In the genomic region with DNA sequence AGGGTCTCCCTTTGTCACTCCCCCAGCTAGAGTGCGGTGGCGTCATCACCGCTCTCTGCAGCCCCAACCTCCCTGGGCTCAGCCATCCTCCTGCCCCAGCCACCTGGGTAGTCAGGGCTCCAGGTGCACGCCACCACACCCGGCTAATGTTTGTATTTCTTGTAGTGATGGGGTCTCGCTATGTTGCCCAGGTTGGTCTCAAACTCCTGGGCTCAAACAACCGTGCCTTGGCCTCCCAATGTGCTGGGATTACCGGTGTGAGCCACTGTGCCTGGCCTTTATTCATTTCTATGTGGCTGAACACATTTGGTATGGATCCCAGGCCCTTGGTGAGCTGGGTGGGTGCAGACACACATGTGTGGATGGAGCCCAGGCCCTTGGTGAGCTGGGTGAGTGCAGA, we compare ENCODE assay signal across 18 cellular contexts. TPM values are rescaled to one million over a fixed set of nuclear protein-coding genes. Genes with fewer than 3 reads are reported as not detected.
DNase-seq lines count a peak whose midpoint lies in the region; ATAC-seq and TF ChIP-seq lines count a peak whose summit lies in the region.
"Had no signal": no experiment of that assay in that cellular context is flagged by ENCODE, and none has a peak within 500 bp of the region (broad histone marks: within the 10 kb centered on the region; RNA-seq: fewer than 3 reads in every experiment).

No MANE protein-coding gene starts in this region.

- no peaks in the 10 kb centered on the region for H3K9me2 ChIP-seq in GM23338 (ENCODE audit: insufficient read depth)
- H3K9me2 ChIP-seq: SK-N-SH had no signal

- no peaks in the 10 kb centered on the region for H3K79me2 ChIP-seq in GM23338 (replicated peaks; ENCODE audit: insufficient read depth)

- no peak overlapping the region for H3K4me3 Mint-ChIP-seq in GM23338
- peak overlapping the region; percentile 12 for H3K4me3 Mint-ChIP-seq in endodermal cell
- H3K4me3 Mint-ChIP-seq in progenitor cell of endocrine pancreas (ENCODE audit: low read depth) = no peak overlapping the region

- H3K27ac ChIP-seq in GM23338 (ENCODE audit: low read depth) (no peak overlapping the region), angular gyrus (ENCODE audit: low read depth, low read length) (peak overlapping the region; percentile 86), endodermal cell (ENCODE audit: low read depth, low read length) (no peak overlapping the region)
- H3K27ac ChIP-seq: KMS-11 had no signal

- H4K20me1 ChIP-seq in GM23338 (replicated peaks; ENCODE audit: insufficient read depth) = no peaks in the 10 kb centered on the region

- no peaks in the 10 kb centered on the region for H3K4me1 Mint-ChIP-seq in GM23338
- H3K4me1 Mint-ChIP-seq in endodermal cell = peaks cover 9% of the 10 kb centered on the region
- H3K4me1 Mint-ChIP-seq in progenitor cell of endocrine pancreas (ENCODE audit: low read depth) = peaks cover 2% of the 10 kb centered on the region
- H3K4me1 Mint-ChIP-seq: CD14-positive monocyte had no signal

- no peak for TF ChIP-seq CTCF in GM23338 (conservative IDR thresholded peaks at IDR 0.05; ENCODE audit: low read depth in 2 of 2)
- TF ChIP-seq CTCF in endodermal cell (conservative IDR thresholded peaks at IDR 0.05) = no peak
- no peak for TF ChIP-seq CTCF in progenitor cell of endocrine pancreas (IDR thresholded peaks at IDR 0.05; ENCODE audit: unreplicated experiment)

- H3K27me3 Mint-ChIP-seq in GM23338 (ENCODE audit: insufficient read depth, low read depth, poor library complexity) (peaks cover 4% of the 10 kb centered on the region), endodermal cell (ENCODE audit: insufficient read depth) (no peaks in the 10 kb centered on the region), progenitor cell of endocrine pancreas (peaks cover 21% of the 10 kb centered on the region)

- no peak overlapping the region for H3K4me3 ChIP-seq in GM23338
- no peak overlapping the region for H3K4me3 ChIP-seq in endodermal cell (ENCODE audit: low read length)

- no peaks in the 10 kb centered on the region for H3K9me3 Mint-ChIP-seq in GM23338
- no peaks in the 10 kb centered on the region for H3K9me3 Mint-ChIP-seq in endodermal cell
- no peaks in the 10 kb centered on the region for H3K9me3 Mint-ChIP-seq in progenitor cell of endocrine pancreas (ENCODE audit: low read depth)
- H3K9me3 Mint-ChIP-seq: CD14-positive monocyte had no signal

- H3K36me3 Mint-ChIP-seq in GM23338 (ENCODE audit: low read depth) (no peaks in the 10 kb centered on the region), endodermal cell (ENCODE audit: low read depth) (no peaks in the 10 kb centered on the region), progenitor cell of endocrine pancreas (ENCODE audit: insufficient read depth) (no peaks in the 10 kb centered on the region)
- H3K36me3 Mint-ChIP-seq: CD14-positive monocyte had no signal

- no peak overlapping the region for H3K4me2 ChIP-seq in GM23338
- H3K4me2 ChIP-seq: KMS-11 had no signal

- 95 to 98% methylated on average over 5 to 8 of the region's 8 CpGs for WGBS in endodermal cell (ENCODE audit: insufficient coverage in 1 of 2, insufficient read length in 1 of 2), 2 experiments

- no peak overlapping the region for H3K9ac ChIP-seq in endodermal cell (ENCODE audit: extremely low read depth, low read length, poor library complexity, severe bottlenecking)
- H3K9ac ChIP-seq: KMS-11, SK-N-SH had no signal

- H2AFZ ChIP-seq in GM23338 = no peak overlapping the region

- H3K36me3 ChIP-seq in GM23338 (ENCODE audit: insufficient read depth) (no peaks in the 10 kb centered on the region), endodermal cell (ENCODE audit: control insufficient read depth, insufficient read depth, low read length) (no peaks in the 10 kb centered on the region)

- no peaks in the 10 kb centered on the region for H3K9me3 ChIP-seq in endodermal cell (ENCODE audit: control insufficient read depth, low read length)
- H3K9me3 ChIP-seq: SK-N-SH had no signal

- no peak for ATAC-seq in GM23338

- peak overlapping the region; percentile 78; the same call in 1 of the 2 replicates for H3K27ac Mint-ChIP-seq in GM23338
- peak overlapping the region; percentile 79 for H3K27ac Mint-ChIP-seq in endodermal cell
- H3K27ac Mint-ChIP-seq in progenitor cell of endocrine pancreas = peak overlapping the region; percentile 69
- H3K27ac Mint-ChIP-seq: CD14-positive monocyte had no signal

- no peaks in the 10 kb centered on the region for H3F3A ChIP-seq in GM23338 (replicated peaks; ENCODE audit: low read depth)

- no peak for DNase-seq in GM23338 (ENCODE audit: low spot score)
- DNase-seq in endodermal cell = no peak
- no peak for DNase-seq in progenitor cell of endocrine pancreas (ENCODE audit: low spot score, unreplicated experiment)
- DNase-seq in T-helper 2 cell = no peak
- DNase-seq in activated CD4-positive, alpha-beta T cell treated with anti-CD3 and anti-CD28 coated beads, Interleukin-2, amount 50 U/mL, for 48 hours = no peak
- DNase-seq in AML-193 (lab: John Stamatoyannopoulos, UW) = no peak
- DNase-seq: NCI-H187; NCI-H2107; NCI-H510A; NCI-H748 treated with DMSO at 0.1 percent for 48 hours; NK-92 treated with Interleukin-12 subunit alpha and Interleukin-12 subunit beta, amount 100 ng/mL, for 24 hours; SHP77; SK-N-SH had no signal

- H3K4me1 ChIP-seq in GM23338 (ENCODE audit: insufficient read depth) (no peaks in the 10 kb centered on the region), endodermal cell (ENCODE audit: control insufficient read depth, insufficient read depth, low read length) (no peaks in the 10 kb centered on the region)

- H3K27me3 ChIP-seq in GM23338 (ENCODE audit: insufficient read depth) (no peaks in the 10 kb centered on the region), endodermal cell (ENCODE audit: control insufficient read depth, insufficient read depth, low read length, poor library complexity, severe bottlenecking) (no peaks in the 10 kb centered on the region)

TF ChIP-seq in GM23338, 12 proteins besides CTCF, POLR2A, EP300 and RAD21 (continues in another document):
- TF ChIP-seq JUNB (IDR thresholded peaks at IDR 0.05; ENCODE audit: unreplicated experiment) (no peak), NANOG (IDR thresholded peaks at IDR 0.05; ENCODE audit: borderline replicate concordance) (no peak), EZH2 (IDR thresholded peaks at IDR 0.05; ENCODE audit: low read depth, unreplicated experiment) (no peak), CREB1 (CRISPR knock-in tag; IDR thresholded peaks at IDR 0.05; ENCODE audit: low read depth) (no peak), STAT1 (IDR thresholded peaks at IDR 0.05; ENCODE audit: unreplicated experiment) (no peak)
- TF ChIP-seq, protein P1, sequence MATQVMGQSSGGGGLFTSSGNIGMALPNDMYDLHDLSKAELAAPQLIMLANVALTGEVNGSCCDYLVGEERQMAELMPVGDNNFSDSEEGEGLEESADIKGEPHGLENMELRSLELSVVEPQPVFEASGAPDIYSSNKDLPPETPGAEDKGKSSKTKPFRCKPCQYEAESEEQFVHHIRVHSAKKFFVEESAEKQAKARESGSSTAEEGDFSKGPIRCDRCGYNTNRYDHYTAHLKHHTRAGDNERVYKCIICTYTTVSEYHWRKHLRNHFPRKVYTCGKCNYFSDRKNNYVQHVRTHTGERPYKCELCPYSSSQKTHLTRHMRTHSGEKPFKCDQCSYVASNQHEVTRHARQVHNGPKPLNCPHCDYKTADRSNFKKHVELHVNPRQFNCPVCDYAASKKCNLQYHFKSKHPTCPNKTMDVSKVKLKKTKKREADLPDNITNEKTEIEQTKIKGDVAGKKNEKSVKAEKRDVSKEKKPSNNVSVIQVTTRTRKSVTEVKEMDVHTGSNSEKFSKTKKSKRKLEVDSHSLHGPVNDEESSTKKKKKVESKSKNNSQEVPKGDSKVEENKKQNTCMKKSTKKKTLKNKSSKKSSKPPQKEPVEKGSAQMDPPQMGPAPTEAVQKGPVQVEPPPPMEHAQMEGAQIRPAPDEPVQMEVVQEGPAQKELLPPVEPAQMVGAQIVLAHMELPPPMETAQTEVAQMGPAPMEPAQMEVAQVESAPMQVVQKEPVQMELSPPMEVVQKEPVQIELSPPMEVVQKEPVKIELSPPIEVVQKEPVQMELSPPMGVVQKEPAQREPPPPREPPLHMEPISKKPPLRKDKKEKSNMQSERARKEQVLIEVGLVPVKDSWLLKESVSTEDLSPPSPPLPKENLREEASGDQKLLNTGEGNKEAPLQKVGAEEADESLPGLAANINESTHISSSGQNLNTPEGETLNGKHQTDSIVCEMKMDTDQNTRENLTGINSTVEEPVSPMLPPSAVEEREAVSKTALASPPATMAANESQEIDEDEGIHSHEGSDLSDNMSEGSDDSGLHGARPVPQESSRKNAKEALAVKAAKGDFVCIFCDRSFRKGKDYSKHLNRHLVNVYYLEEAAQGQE (IDR thresholded peaks at IDR 0.05; ENCODE audit: unreplicated experiment) = no peak
- TF ChIP-seq, protein P2, sequence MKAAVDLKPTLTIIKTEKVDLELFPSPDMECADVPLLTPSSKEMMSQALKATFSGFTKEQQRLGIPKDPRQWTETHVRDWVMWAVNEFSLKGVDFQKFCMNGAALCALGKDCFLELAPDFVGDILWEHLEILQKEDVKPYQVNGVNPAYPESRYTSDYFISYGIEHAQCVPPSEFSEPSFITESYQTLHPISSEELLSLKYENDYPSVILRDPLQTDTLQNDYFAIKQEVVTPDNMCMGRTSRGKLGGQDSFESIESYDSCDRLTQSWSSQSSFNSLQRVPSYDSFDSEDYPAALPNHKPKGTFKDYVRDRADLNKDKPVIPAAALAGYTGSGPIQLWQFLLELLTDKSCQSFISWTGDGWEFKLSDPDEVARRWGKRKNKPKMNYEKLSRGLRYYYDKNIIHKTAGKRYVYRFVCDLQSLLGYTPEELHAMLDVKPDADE (IDR thresholded peaks at IDR 0.05) = no peak

RNA-seq across cellular contexts. Expression of a gene that starts 36.9 kb away (rescaled TPM):
- total RNA-seq in GM23338 (2014; rRNA removed; shearing (Covaris generic)) = 17.2 and 26.2 TPM in 2 replicates
- polyA plus RNA-seq in GM23338 (2016; fragmentation: Nextera tagmentation; extraction: Ambion mirVana) = 5.7 and 6.7 TPM in 2 replicates
- total RNA-seq in endodermal cell = 1 to 10 TPM in 1 of 2 donors, under 1 TPM in 1; 0.69 to 5.1 TPM
- polyA plus RNA-seq in endodermal cell (2013, experiment 1 of 2) = 8.9 TPM
- 9.2 TPM for polyA plus RNA-seq in endodermal cell (2013, experiment 2 of 2)
- total RNA-seq in progenitor cell of endocrine pancreas = 6.7 and 7.1 TPM in 2 replicates
- total RNA-seq: M059J had no signal
- polyA plus RNA-seq: CD14-positive monocyte, SK-N-SH had no signal

RNA-seq across cellular contexts. Expression of a gene that starts 47.7 kb away (rescaled TPM):
- 2.9 and 10.1 TPM in 2 replicates for total RNA-seq in GM23338 (2014; rRNA removed; shearing (Covaris generic))
- polyA plus RNA-seq in GM23338 (2016; fragmentation: Nextera tagmentation; extraction: Ambion mirVana) = 3.6 and 4.2 TPM in 2 replicates
- total RNA-seq in endodermal cell (10 to 100 TPM; 13.7 to 15.1 TPM), progenitor cell of endocrine pancreas (26.2 and 28.2 TPM in 2 replicates)
- 12.7 TPM for polyA plus RNA-seq in endodermal cell (2013, experiment 1 of 2)
- 10.8 TPM for polyA plus RNA-seq in endodermal cell (2013, experiment 2 of 2)

RNA-seq across cellular contexts. Expression of a gene that starts 54.1 kb away (rescaled TPM):
- total RNA-seq in GM23338 (2014; rRNA removed; shearing (Covaris generic)) = 1.0 TPM in 1 of 2 replicates, not detected in the other
- 0.60 TPM in 1 of 2 replicates, not detected in the other for polyA plus RNA-seq in GM23338 (2016; fragmentation: Nextera tagmentation; extraction: Ambion mirVana)
- 1 to 10 TPM in 1 of 2 donors, under 1 TPM in 1; 0.64 to 1.3 TPM for total RNA-seq in endodermal cell
- polyA plus RNA-seq in endodermal cell (2013, experiment 1 of 2) = 0.18 TPM
- polyA plus RNA-seq in endodermal cell (2013, experiment 2 of 2) = not detected
- total RNA-seq in progenitor cell of endocrine pancreas = 1.0 and 1.4 TPM in 2 replicates
- total RNA-seq: M059J, OCI-LY7 had no signal
- polyA plus RNA-seq: CD14-positive monocyte, SK-N-SH had no signal
